Comparison of ENCODE assay signal across 8 cellular contexts in genomic region chr10:69179743-69180524, GRCh38. TPM values are rescaled to one million over a fixed set of nuclear protein-coding genes. Genes with fewer than 3 reads are reported as not detected.
DNase-seq lines count a peak whose midpoint lies in the region; ATAC-seq and TF ChIP-seq lines count a peak whose summit lies in the region.

SUPV3L1 (plus strand) TSS chr10:69180234; CDS start chr10:69180292, 58 bp downstream.

- no peaks in the 10 kb centered on the region for H3K9me3 ChIP-seq in suprapubic skin

- H3K27ac ChIP-seq in suprapubic skin = peak within 1 kb of the TSS; percentile 95

- peak within 1 kb of the TSS; percentile 100 for H3K27ac Mint-ChIP-seq in HFFc6
- peak within 1 kb of the TSS; percentile 97 to 100 for H3K27ac Mint-ChIP-seq in activated naive CD4-positive, alpha-beta T cell treated with anti-CD3 and anti-CD28 coated beads, Interleukin-2, amount 50 U/mL, for 72 hours

- peaks cover 5% of the 10 kb centered on the region for H3K36me3 Mint-ChIP-seq in HFFc6 (ENCODE audit: low read depth)
- peaks cover 8% of the 10 kb centered on the region in 2 donors for H3K36me3 Mint-ChIP-seq in activated naive CD4-positive, alpha-beta T cell treated with anti-CD3 and anti-CD28 coated beads, Interleukin-2, amount 50 U/mL, for 72 hours

- peaks cover 29% of the 10 kb centered on the region for H3K4me1 Mint-ChIP-seq in HFFc6 (ENCODE audit: low read depth)

- peak; percentile 88 for ATAC-seq in activated naive CD4-positive, alpha-beta T cell treated with anti-CD3 and anti-CD28 coated beads, Interleukin-2, amount 50 U/mL, for 72 hours

- H3K27me3 Mint-ChIP-seq in HFFc6 (ENCODE audit: insufficient read depth) = no peaks in the 10 kb centered on the region; the same call in 1 of the 2 replicates

- H3K27me3 ChIP-seq in suprapubic skin = no peaks in the 10 kb centered on the region

- peaks cover 31% of the 10 kb centered on the region for H3K4me1 ChIP-seq in suprapubic skin

- no peak for TF ChIP-seq EP300 in suprapubic skin (IDR thresholded peaks at IDR 0.05)

- peak; percentile 91 for DNase-seq in GM04504 (ENCODE audit: low read depth)
- DNase-seq in HFFc6 = peak; percentile 94
- peak; percentile 88 for DNase-seq in NCI-H1048 (lab: John Stamatoyannopoulos, UW)
- peak; percentile 99 for DNase-seq in SKM-1 (lab: John Stamatoyannopoulos, UW; ENCODE audit: unreplicated experiment)
- DNase-seq in activated naive CD4-positive, alpha-beta T cell treated with anti-CD3 and anti-CD28 coated beads, Interleukin-2, amount 50 U/mL, for 72 hours (ENCODE audit: low spot score in 2 of 2) = peak; percentile 86 to 90
- peak; percentile 97 for DNase-seq in globus pallidus (ENCODE audit: low spot score)
- peak; percentile 65 to 98 (median 91) for DNase-seq in nucleus accumbens (lab: John Stamatoyannopoulos, UW)
- DNase-seq in suprapubic skin (ENCODE audit: low spot score in 2 of 2) = peak; percentile 94

- H3K4me3 ChIP-seq in suprapubic skin = peak within 1 kb of the TSS; percentile 91

- no peak for TF ChIP-seq CTCF in HFFc6 (IDR thresholded peaks at IDR 0.05)
- TF ChIP-seq CTCF in suprapubic skin (IDR thresholded peaks at IDR 0.05) = no peak

- H3K36me3 ChIP-seq in suprapubic skin = peaks cover 5% of the 10 kb centered on the region

- WGBS in suprapubic skin = under 1% methylated on average over 33 of the region's 44 CpGs

- H3K9me3 Mint-ChIP-seq in HFFc6 = no peaks in the 10 kb centered on the region
- no peaks in the 10 kb centered on the region for H3K9me3 Mint-ChIP-seq in activated naive CD4-positive, alpha-beta T cell treated with anti-CD3 and anti-CD28 coated beads, Interleukin-2, amount 50 U/mL, for 72 hours

- TF ChIP-seq POLR2A in suprapubic skin (IDR thresholded peaks at IDR 0.05) = peak; percentile 34 to 81

- H3K4me3 Mint-ChIP-seq in HFFc6 = peak within 1 kb of the TSS; percentile 92

RNA-seq across cellular contexts. Expression of gene SUPV3L1, which starts in this region (rescaled TPM):
- total RNA-seq in HFFc6 (2021; fragmentation: NEBNext Ultra II Directional; extraction: Animal tissue kit (Norgen Biotek cat#: 25700)) = 10 to 100 TPM; 26.4 to 31.0 (median 28.9) TPM
- 10 to 100 TPM; 44.4 to 45.9 TPM for total RNA-seq in activated naive CD4-positive, alpha-beta T cell treated with anti-CD3 and anti-CD28 coated beads, Interleukin-2, amount 50 U/mL, for 72 hours
- total RNA-seq in suprapubic skin = 10 to 100 TPM; 27.9 to 53.1 (median 30.5) TPM

Comparison
In these comparisons a context has a peak if more than half of its experiments do, and no peak if none do; other contexts are left out.
1. Peak in every context shown above with its lines: DNase-seq, ATAC-seq, H3K4me3 ChIP-seq and H3K27ac ChIP-seq.